In the genomic region with DNA sequence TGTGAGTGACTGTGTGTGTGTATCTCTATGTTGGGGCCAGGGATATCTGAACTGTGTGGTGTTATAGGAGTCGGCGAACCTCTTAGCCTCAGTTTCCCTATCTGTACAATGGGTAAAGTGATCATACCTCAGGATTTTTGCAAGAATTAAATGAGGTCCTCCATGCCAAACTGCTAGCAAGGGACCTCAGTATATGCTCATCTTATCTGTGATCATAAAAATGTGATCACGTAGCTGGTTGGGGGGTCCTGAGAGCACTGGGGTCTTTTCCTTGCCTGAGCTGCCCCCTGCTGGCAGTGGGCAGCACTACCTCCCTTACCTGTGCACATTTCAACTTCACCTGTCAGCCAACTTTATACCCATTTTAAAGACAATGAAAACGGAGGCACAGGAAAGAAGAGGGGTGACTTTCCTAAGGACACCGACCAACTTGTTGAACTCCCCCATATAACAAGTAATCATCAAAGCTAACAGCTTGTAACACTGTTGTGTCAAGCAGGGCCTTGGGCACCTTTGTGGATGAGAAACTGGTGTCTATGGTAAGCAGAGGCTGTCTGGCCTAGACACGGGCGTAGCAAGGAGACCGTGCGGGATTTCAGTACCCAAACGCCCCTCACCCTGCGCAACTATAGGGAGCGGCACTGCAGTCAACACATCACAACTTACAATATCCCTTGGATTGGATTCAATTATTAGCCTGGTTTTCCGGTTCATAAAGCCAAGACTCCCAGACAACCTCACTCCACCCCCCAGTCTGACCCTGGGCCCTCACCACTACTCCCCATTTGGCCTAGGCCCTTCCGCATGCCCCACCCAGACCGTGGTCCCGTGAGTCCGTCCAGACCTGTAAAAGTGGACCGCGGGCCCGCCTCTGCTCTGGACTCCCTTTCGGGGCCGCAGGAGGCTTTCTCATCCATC, we compare ENCODE assay signal across 1 cellular context.
A peak's percentile ranks its signal among the peaks of the same experiment; 100 is the strongest.
TF ChIP-seq lines count a peak whose summit lies in the region.

No MANE protein-coding gene starts in this region.

TF ChIP-seq in H1, 55 proteins besides CTCF, POLR2A, EP300 and RAD21:
- TF ChIP-seq GTF2F1 (IDR thresholded peaks at IDR 0.05; ENCODE audit: borderline replicate concordance, low read depth, low read length): no peak
- TF ChIP-seq SIN3A (conservative IDR thresholded peaks at IDR 0.05 in 1 of 2, IDR thresholded peaks at IDR 0.05 in 1 of 2; ENCODE audit: low read depth in 1 of 2, low read length in 2 of 2): peak; percentile 63 to 80; a peak in 3 of 4 replicates
- TF ChIP-seq HDAC6 (IDR thresholded peaks at IDR 0.05; ENCODE audit: low read depth, low read length): no peak
- peak; percentile 99 for TF ChIP-seq KDM1A (IDR thresholded peaks at IDR 0.05; ENCODE audit: borderline replicate concordance, low read length)
- TF ChIP-seq SIRT6 (IDR thresholded peaks at IDR 0.05; ENCODE audit: low read length): no peak
- peak; percentile 14; the same call in 1 of the 2 replicates for TF ChIP-seq POLR2AphosphoS5 (IDR thresholded peaks at IDR 0.05; ENCODE audit: low read depth, low read length)
- TF ChIP-seq HDAC2 (IDR thresholded peaks at IDR 0.05; ENCODE audit: borderline replicate concordance in 1 of 2, low read depth in 2 of 2, low read length in 2 of 2): peak in 1 of 2 experiments; percentile 96; a peak in 1 of 4 replicates
- TF ChIP-seq, protein P1, sequence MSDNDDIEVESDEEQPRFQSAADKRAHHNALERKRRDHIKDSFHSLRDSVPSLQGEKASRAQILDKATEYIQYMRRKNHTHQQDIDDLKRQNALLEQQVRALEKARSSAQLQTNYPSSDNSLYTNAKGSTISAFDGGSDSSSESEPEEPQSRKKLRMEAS (IDR thresholded peaks at IDR 0.05): peak; percentile 23; the same call in 1 of the 2 replicates
- no peak for TF ChIP-seq SRF (IDR thresholded peaks at IDR 0.05; ENCODE audit: low read depth, low read length)
- no peak for TF ChIP-seq PHF8 (conservative IDR thresholded peaks at IDR 0.05; ENCODE audit: low read depth, low read length)
- TF ChIP-seq CHD2 (IDR thresholded peaks at IDR 0.05; ENCODE audit: low read length): no peak
